28 cellular contexts compared by ENCODE assay signal in genomic region chr1:185886046-185886445, GRCh38.
DNase-seq lines count a peak whose midpoint lies in the region.
"Had no signal": no experiment of that assay in that cellular context is flagged by ENCODE, and none has a peak within 500 bp of the region (broad histone marks: within the 10 kb centered on the region; RNA-seq: fewer than 3 reads in every experiment).

No MANE protein-coding gene starts in this region.

- H3K9me3 Mint-ChIP-seq in immature natural killer cell: peaks cover 0 to 5% (median 1%) of the 10 kb centered on the region in 6 donors
- H3K9me3 Mint-ChIP-seq: CD8-positive, alpha-beta T cell had no signal

- no peak overlapping the region for H3K4me3 Mint-ChIP-seq in immature natural killer cell
- H3K4me3 Mint-ChIP-seq: B cell; CD14-positive monocyte; CD4-positive, alpha-beta memory T cell; CD4-positive, alpha-beta T cell; CD4-positive, CD25-positive, alpha-beta regulatory T cell; CD8-positive, alpha-beta memory T cell; CD8-positive, alpha-beta T cell had no signal

- in situ Hi-C loops in SK-MEL-5 (cut with HindIII; ENCODE audit: low pct_unique_long_range_greater_than_20kb, low sequenced_read_pairs): no loop called here

- no peak overlapping the region for H3K27ac Mint-ChIP-seq in immature natural killer cell
- H3K27ac Mint-ChIP-seq: B cell; CD14-positive monocyte; CD4-positive, alpha-beta memory T cell; CD4-positive, alpha-beta T cell; CD4-positive, CD25-positive, alpha-beta regulatory T cell; CD8-positive, alpha-beta memory T cell; CD8-positive, alpha-beta T cell had no signal

- H3K27me3 Mint-ChIP-seq in immature natural killer cell (ENCODE audit: low read depth in 3 of 3): peaks cover 0 to 2% (median 0%) of the 10 kb centered on the region in 3 donors
- H3K27me3 Mint-ChIP-seq: B cell; CD4-positive, alpha-beta memory T cell; CD4-positive, alpha-beta T cell; CD8-positive, alpha-beta memory T cell had no signal

- peak; percentile 79 for DNase-seq in COLO829 (ENCODE audit: low spot score)
- peak; percentile 59 for DNase-seq in SK-MEL-5 (ENCODE audit: low read depth, low spot score)
- DNase-seq in foreskin melanocyte: peak; percentile 52
- no peak for DNase-seq in immature natural killer cell
- DNase-seq in NCI-H510A treated with DMSO at 0.1 percent for 48 hours (lab: John Stamatoyannopoulos, UW): no peak
- no peak for DNase-seq in SKM-1 (lab: John Stamatoyannopoulos, UW; ENCODE audit: unreplicated experiment)
- DNase-seq: 8988T; ACHN; AML-193; BE2C; C1 segment of cervical spinal cord; Caco-2; Calu3; CD4-positive, alpha-beta memory T cell; CD4-positive, alpha-beta T cell; CD4-positive, CD25-positive, alpha-beta regulatory T cell; CD8-positive, alpha-beta memory T cell; CD8-positive, alpha-beta T cell; COR-L47; DMS 273 treated with DMSO at 0.1 percent for 48 hours; DMS153; DMS53; DMS79; DMS79 treated with DMSO at 0.1 percent for 48 hours; DND-41; EL had no signal

- H3K36me3 Mint-ChIP-seq in immature natural killer cell: no peaks in the 10 kb centered on the region
- H3K36me3 Mint-ChIP-seq: CD14-positive monocyte; CD4-positive, alpha-beta memory T cell; CD4-positive, CD25-positive, alpha-beta regulatory T cell; CD8-positive, alpha-beta memory T cell; CD8-positive, alpha-beta T cell had no signal

- H3K4me1 Mint-ChIP-seq in immature natural killer cell: no peaks in the 10 kb centered on the region
- H3K4me1 Mint-ChIP-seq: B cell; CD14-positive monocyte; CD4-positive, alpha-beta memory T cell; CD4-positive, CD25-positive, alpha-beta regulatory T cell; CD8-positive, alpha-beta memory T cell had no signal

Comparison
In these comparisons a context has a peak if more than half of its experiments do, and no peak if none do; other contexts are left out.
1. DNase-seq: peak in COLO829 (single experiment), SK-MEL-5 (single experiment) and foreskin melanocyte (single experiment); none in immature natural killer cell (0 of 3), NCI-H510A treated with DMSO at 0.1 percent for 48 hours (single experiment) and SKM-1 (single experiment).